In the genomic region with DNA sequence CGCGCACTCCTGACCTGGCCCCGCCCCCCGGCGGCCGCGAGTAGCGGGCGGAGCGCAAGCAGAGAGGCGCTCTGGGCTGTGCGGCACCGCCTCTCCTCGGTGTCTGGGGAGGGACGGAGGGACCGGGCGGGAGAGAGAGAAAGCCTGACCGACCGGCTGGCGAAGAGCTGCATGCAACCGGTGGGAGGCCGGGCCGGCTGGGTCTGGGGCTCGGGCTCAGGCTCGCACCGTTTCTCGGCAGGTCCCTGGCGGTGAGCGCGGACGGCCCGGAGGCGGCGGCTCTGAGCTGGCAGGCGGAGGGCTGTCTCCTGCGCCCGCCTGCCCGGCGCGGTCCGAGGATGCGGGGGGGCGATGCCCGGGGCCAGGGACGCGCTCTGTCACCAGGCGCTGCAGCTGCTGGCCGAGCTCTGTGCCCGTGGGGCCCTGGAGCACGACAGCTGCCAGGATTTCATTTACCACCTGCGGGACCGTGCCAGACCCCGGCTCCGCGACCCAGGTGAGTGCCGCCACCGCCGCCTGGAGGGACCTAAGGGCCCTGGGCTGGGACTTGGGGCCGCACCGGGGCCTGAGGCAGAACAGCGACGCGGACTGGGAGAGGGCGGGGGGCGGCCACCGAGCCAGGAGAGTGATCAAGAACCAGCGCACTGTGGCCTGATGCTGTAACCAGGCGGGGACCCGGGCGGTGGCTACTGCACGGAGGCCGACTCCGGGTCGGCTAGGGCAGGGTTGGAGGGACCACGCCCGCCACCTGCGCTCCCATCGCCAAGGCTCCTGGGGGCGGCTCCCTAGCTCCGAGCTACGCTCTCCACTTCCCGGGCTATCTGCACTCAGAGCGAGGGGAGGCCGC, we compare ENCODE assay signal across 9 cellular contexts. TPM values are rescaled to one million over a fixed set of nuclear protein-coding genes. Genes with fewer than 3 reads are reported as not detected.
DNase-seq lines count a peak whose midpoint lies in the region; ATAC-seq, FAIRE-seq and TF ChIP-seq lines count a peak whose summit lies in the region.
"Had no signal": no experiment of that assay in that cellular context is flagged by ENCODE, and none has a peak within 500 bp of the region (broad histone marks: within the 10 kb centered on the region; RNA-seq: fewer than 3 reads in every experiment).

A gene with protein sequence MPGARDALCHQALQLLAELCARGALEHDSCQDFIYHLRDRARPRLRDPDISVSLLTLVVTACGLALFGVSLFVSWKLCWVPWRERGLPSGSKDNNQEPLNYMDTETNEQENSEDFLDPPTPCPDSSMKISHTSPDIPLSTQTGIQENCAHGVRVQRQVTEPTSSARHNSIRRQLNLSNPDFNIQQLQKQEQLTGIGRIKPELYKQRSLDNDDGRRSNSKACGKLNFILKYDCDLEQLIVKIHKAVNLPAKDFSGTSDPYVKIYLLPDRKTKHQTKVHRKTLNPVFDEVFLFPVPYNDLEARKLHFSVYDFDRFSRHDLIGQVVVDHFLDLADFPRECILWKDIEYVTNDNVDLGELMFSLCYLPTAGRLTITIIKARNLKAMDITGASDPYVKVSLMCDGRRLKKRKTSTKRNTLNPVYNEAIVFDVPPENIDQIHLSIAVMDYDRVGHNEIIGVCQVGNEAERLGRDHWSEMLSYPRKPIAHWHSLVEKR (plus strand): TSS at position 69 of the 847 bp plus-strand sequence. CDS start 283 bp downstream, at position 352.

- peaks cover 14% of the 10 kb centered on the region for H3K4me1 ChIP-seq in neural progenitor cell

- H3K27me3 ChIP-seq in neural progenitor cell, result peaks cover 70% of the 10 kb centered on the region

- ATAC-seq in activated CD4-positive, CD25-positive, alpha-beta regulatory T cell treated with anti-CD3 and anti-CD28 coated beads, Interleukin-2, amount 50 U/mL, for 24 hours, result peak; percentile 27 to 58
- peak; percentile 86 for ATAC-seq in HG03432 (IDR thresholded peaks at IDR 0.05; ENCODE audit: unreplicated experiment)
- ATAC-seq in activated T-cell treated with anti-CD3 and anti-CD28 coated beads, Interleukin-2, amount 50 U/mL, for 4 hours, result peak; percentile 73 to 77

- no peaks in the 10 kb centered on the region for H3K36me3 Mint-ChIP-seq in activated T-cell treated with anti-CD3 and anti-CD28 coated beads, Interleukin-2, amount 50 U/mL, for 4 hours (ENCODE audit: insufficient read depth)
- H3K36me3 Mint-ChIP-seq in neural progenitor cell, result no peaks in the 10 kb centered on the region

- no peaks in the 10 kb centered on the region for H3K9me3 ChIP-seq in neural progenitor cell (ENCODE audit: low read depth)

- TF ChIP-seq CTCF in neural progenitor cell (IDR thresholded peaks at IDR 0.05) (peak; percentile 3), D721Med (IDR thresholded peaks at IDR 0.05; ENCODE audit: insufficient read depth, missing control alignments) (no peak)

- DNase-seq in activated CD4-positive, CD25-positive, alpha-beta regulatory T cell treated with anti-CD3 and anti-CD28 coated beads, Interleukin-2, amount 50 U/mL, for 72 hours, result no peak
- DNase-seq in activated T-cell treated with anti-CD3 and anti-CD28 coated beads, Interleukin-2, amount 50 U/mL, for 4 hours, result no peak
- DNase-seq in frontal cortex (ENCODE audit: low spot score in 2 of 2) (peak; percentile 73 to 78), neural progenitor cell (ENCODE audit: low spot score) (peak; percentile 93), NCI-H1092 (lab: John Stamatoyannopoulos, UW) (no peak), D721Med (ENCODE audit: insufficient read length, low spot score) (no peak)
- DNase-seq: DND-41 had no signal

- H3K79me2 ChIP-seq in neural progenitor cell (ENCODE audit: low read depth), result no peaks in the 10 kb centered on the region

- H3K9ac ChIP-seq in neural progenitor cell, result no peak within 1 kb of the TSS

- peak within 1 kb of the TSS; percentile 70 for H3K4me3 ChIP-seq in neural progenitor cell

- peaks cover 39% of the 10 kb centered on the region for H3K27me3 Mint-ChIP-seq in activated T-cell treated with anti-CD3 and anti-CD28 coated beads, Interleukin-2, amount 50 U/mL, for 4 hours (ENCODE audit: low read depth)
- peaks cover 14% of the 10 kb centered on the region for H3K27me3 Mint-ChIP-seq in neural progenitor cell (ENCODE audit: insufficient read depth, low read depth)

- H3K27ac Mint-ChIP-seq in neural progenitor cell, result no peak within 1 kb of the TSS

- peaks cover 27% of the 10 kb centered on the region for H3F3A ChIP-seq in neural progenitor cell (ENCODE audit: low read depth)

- peak within 1 kb of the TSS; percentile 92 for H2AFZ ChIP-seq in neural progenitor cell (replicated peaks)

- peaks cover 4% of the 10 kb centered on the region for H3K4me1 Mint-ChIP-seq in activated T-cell treated with anti-CD3 and anti-CD28 coated beads, Interleukin-2, amount 50 U/mL, for 4 hours (ENCODE audit: low read depth)
- H3K4me1 Mint-ChIP-seq in neural progenitor cell, result no peaks in the 10 kb centered on the region

- no peaks in the 10 kb centered on the region for H3K9me3 Mint-ChIP-seq in activated T-cell treated with anti-CD3 and anti-CD28 coated beads, Interleukin-2, amount 50 U/mL, for 4 hours
- H3K9me3 Mint-ChIP-seq in neural progenitor cell, result peaks cover 1% of the 10 kb centered on the region

- peak within 1 kb of the TSS; percentile 86 for H3K4me2 ChIP-seq in neural progenitor cell

- no peak within 1 kb of the TSS for H3K27ac ChIP-seq in neural progenitor cell

- no peaks in the 10 kb centered on the region for H4K20me1 ChIP-seq in neural progenitor cell (ENCODE audit: low read depth)

- no peak within 1 kb of the TSS for H3K4me3 Mint-ChIP-seq in activated T-cell treated with anti-CD3 and anti-CD28 coated beads, Interleukin-2, amount 50 U/mL, for 4 hours
- H3K4me3 Mint-ChIP-seq in neural progenitor cell, result peak within 1 kb of the TSS; percentile 88

- no peaks in the 10 kb centered on the region for H3K36me3 ChIP-seq in neural progenitor cell

- no peak for FAIRE-seq in frontal cortex (lab: Jason Lieb, UNC)
- FAIRE-seq in D721Med (lab: Jason Lieb, UNC), result no peak

RNA-seq across cellular contexts. Expression of the gene that starts here (rescaled TPM):
- total RNA-seq in activated T-cell treated with anti-CD3 and anti-CD28 coated beads, Interleukin-2, amount 50 U/mL, for 4 hours, result not detected
- 7.3 TPM for total RNA-seq in frontal cortex
- 5.2 and 5.3 TPM in 2 replicates for total RNA-seq in neural progenitor cell (ENCODE audit: low replicate concordance)

Comparison
In these comparisons a context has a peak if more than half of its experiments do, and no peak if none do; other contexts are left out.
1. Peak in ATAC-seq in activated T-cell treated with anti-CD3 and anti-CD28 coated beads, Interleukin-2, amount 50 U/mL, for 4 hours; RNA of the gene not detected or under 1 TPM.
2. DNase-seq: peak in frontal cortex (2 of 2) and neural progenitor cell (single experiment); none in activated CD4-positive, CD25-positive, alpha-beta regulatory T cell treated with anti-CD3 and anti-CD28 coated beads, Interleukin-2, amount 50 U/mL, for 72 hours (single experiment), activated T-cell treated with anti-CD3 and anti-CD28 coated beads, Interleukin-2, amount 50 U/mL, for 4 hours (single experiment), NCI-H1092 (single experiment) and D721Med (single experiment).
3. Peak in every context shown above with its lines, with median percentiles within 50 percentile points of each other: ATAC-seq.